In genomic region chr1:31248276-31248675, GRCh38 we compare ENCODE assay signal across 15 cellular contexts. TPM values are rescaled to one million over a fixed set of nuclear protein-coding genes. Genes with fewer than 3 reads are reported as not detected.
A peak's percentile ranks its signal among the peaks of the same experiment; 100 is the strongest.
DNase-seq lines count a peak whose midpoint lies in the region; ATAC-seq lines count a peak whose summit lies in the region.
"Had no signal": no experiment of that assay in that cellular context is flagged by ENCODE, and none has a peak within 500 bp of the region (broad histone marks: within the 10 kb centered on the region; RNA-seq: fewer than 3 reads in every experiment).

No MANE protein-coding gene starts in this region.

- no peaks in the 10 kb centered on the region for H3K9me3 ChIP-seq in Karpas-422 (ENCODE audit: low read length)

- DNase-seq in Daoy (ENCODE audit: low read depth) (peak; percentile 19), ELF-1 (ENCODE audit: low read depth, low spot score) (peak; percentile 70), RPMI7951 (ENCODE audit: low read depth) (peak; percentile 67), iPS-NIHi7 (ENCODE audit: extremely low spot score) (peak; percentile 32), Karpas-422 (no peak)
- no peak for DNase-seq in stimulated activated CD4-positive, alpha-beta T cell treated with anti-CD3 and anti-CD28 coated beads, Interleukin-12 subunit alpha, Interleukin-12 subunit beta, amount 100 ng/mL, for 4 hours
- DNase-seq: CD4-positive, alpha-beta memory T cell; DMS79; H7; KBM-7 had no signal

- H3K27ac ChIP-seq in Karpas-422 (ENCODE audit: low read length) = no peak overlapping the region
- H3K27ac ChIP-seq: C4-2B, HL-60 had no signal

- H3K4me3 ChIP-seq in Karpas-422 (ENCODE audit: low read length) = no peak overlapping the region
- H3K4me3 ChIP-seq: GM23338 had no signal

- ATAC-seq in GM21381 (IDR thresholded peaks at IDR 0.05; ENCODE audit: unreplicated experiment) = no peak
- ATAC-seq: GM23338 had no signal

- H3K4me2 ChIP-seq in Karpas-422 (ENCODE audit: low read depth, low read length, poor library complexity, severe bottlenecking) = no peak overlapping the region
- H3K4me2 ChIP-seq: GM23338 had no signal

- H3K9me2 ChIP-seq in Karpas-422 (replicated peaks; ENCODE audit: insufficient read depth, low read length) = no peaks in the 10 kb centered on the region

- no peak overlapping the region for H3K9ac ChIP-seq in Karpas-422 (ENCODE audit: low read length)

- H2AFZ ChIP-seq in Karpas-422 (ENCODE audit: low read length) = no peak overlapping the region
- H2AFZ ChIP-seq: GM23338 had no signal

- H4K20me1 ChIP-seq in Karpas-422 (ENCODE audit: insufficient read depth, low read depth, low read length) = no peaks in the 10 kb centered on the region

- H3K36me3 ChIP-seq in Karpas-422 (ENCODE audit: insufficient read depth, low read length) = no peaks in the 10 kb centered on the region

- no peaks in the 10 kb centered on the region for H3K4me1 ChIP-seq in Karpas-422 (ENCODE audit: low read length)

- no peaks in the 10 kb centered on the region for H3K79me2 ChIP-seq in Karpas-422 (ENCODE audit: low read length)

- H3K27me3 ChIP-seq in Karpas-422 (ENCODE audit: low read length) = no peaks in the 10 kb centered on the region

RNA-seq across cellular contexts. Expression of gene NKAIN1, which starts 8.6 kb away (rescaled TPM):
- 0.27 and 0.63 TPM in 2 replicates for total RNA-seq in Daoy (2014; rRNA removed; shearing (Covaris generic))
- total RNA-seq in RPMI7951 (2014; rRNA removed; shearing (Covaris generic)) = 0.20 and 2.2 TPM in 2 replicates
- total RNA-seq in Karpas-422 (2014; rRNA removed; shearing (Covaris generic); ENCODE audit: low replicate concordance) = not detected in 2 replicates
- total RNA-seq: B cell; CD4-positive, alpha-beta memory T cell had no signal

RNA-seq across cellular contexts. Expression of gene SNRNP40, which starts 48.3 kb away (rescaled TPM):
- total RNA-seq in Daoy (2014; rRNA removed; shearing (Covaris generic)) = 139 and 149 TPM in 2 replicates
- total RNA-seq in RPMI7951 (2014; rRNA removed; shearing (Covaris generic)) = 147 and 163 TPM in 2 replicates
- total RNA-seq in Karpas-422 (2014; rRNA removed; shearing (Covaris generic); ENCODE audit: low replicate concordance) = 106 and 116 TPM in 2 replicates

RNA-seq across cellular contexts. Expression of gene ZCCHC17, which starts 48.6 kb away (rescaled TPM):
- 56.9 and 59.1 TPM in 2 replicates for total RNA-seq in Daoy (2014; rRNA removed; shearing (Covaris generic))
- total RNA-seq in RPMI7951 (2014; rRNA removed; shearing (Covaris generic)) = 57.1 and 63.4 TPM in 2 replicates
- 18.5 and 19.3 TPM in 2 replicates for total RNA-seq in Karpas-422 (2014; rRNA removed; shearing (Covaris generic); ENCODE audit: low replicate concordance)

Comparison
In these comparisons a context has a peak if more than half of its experiments do, and no peak if none do; other contexts are left out.
1. DNase-seq: peak in Daoy (single experiment), ELF-1 (single experiment), RPMI7951 (single experiment) and iPS-NIHi7 (single experiment); none in Karpas-422 (single experiment) and stimulated activated CD4-positive, alpha-beta T cell treated with anti-CD3 and anti-CD28 coated beads, Interleukin-12 subunit alpha, Interleukin-12 subunit beta, amount 100 ng/mL, for 4 hours (single experiment).